In genomic region chr10:102856758-102857424, GRCh38 we compare ENCODE assay signal across 21 cellular contexts. TPM values are rescaled to one million over a fixed set of nuclear protein-coding genes. Genes with fewer than 3 reads are reported as not detected.
DNase-seq lines count a peak whose midpoint lies in the region; ATAC-seq and TF ChIP-seq lines count a peak whose summit lies in the region.
"Had no signal": no experiment of that assay in that cellular context is flagged by ENCODE, and none has a peak within 500 bp of the region (broad histone marks: within the 10 kb centered on the region; RNA-seq: fewer than 3 reads in every experiment).

No MANE protein-coding gene starts in this region.

- H3K27ac Mint-ChIP-seq in CD4-positive, alpha-beta T cell: no peak overlapping the region
- peak overlapping the region in 3 of 5 experiments; percentile 70 to 78 (median 73) for H3K27ac Mint-ChIP-seq in brain
- H3K27ac Mint-ChIP-seq: activated B cell treated with CpG ODN at 0.5 μM for 24 hours; activated CD4-positive, alpha-beta memory T cell treated with anti-CD3 and anti-CD28 coated beads, Interleukin-2, amount 10 ng/mL, durations not matched to agents 7 days and 5 days; activated naive CD4-positive, alpha-beta T cell treated with anti-CD3 and anti-CD28 coated beads for 36 hours; stimulated activated naive B cell treated with anti-CD40 and anti-IgM and Interleukin-4, amounts not matched to agents 10 μg/mL and 1 μg/mL and 100 μg/mL, for 72 hours had no signal

- ATAC-seq in CD4-positive, alpha-beta T cell (ENCODE audit: poor library complexity): no peak
- no peak for ATAC-seq in GM21723 (IDR thresholded peaks at IDR 0.05; ENCODE audit: unreplicated experiment)
- no peak for ATAC-seq in HG02571 (IDR thresholded peaks at IDR 0.05; ENCODE audit: unreplicated experiment)
- ATAC-seq: stimulated activated naive B cell treated with anti-CD40 and anti-IgM and Interleukin-4, amounts not matched to agents 10 μg/mL and 1 μg/mL and 100 μg/mL, for 72 hours had no signal

- POLR2A ChIA-PET in CD4-positive, alpha-beta T cell (lab: Charles Lee): no interaction called here
- POLR2A ChIA-PET in HEK293 (lab: Yijun Ruan, JAX): no interaction called here

- no peak for TF ChIP-seq CTCF in CD4-positive, alpha-beta T cell (IDR thresholded peaks at IDR 0.05)
- TF ChIP-seq CTCF in HEK293 (tag by site-specific recombination; IDR thresholded peaks at IDR 0.05) (no peak), brain (conservative IDR thresholded peaks at IDR 0.05) (no peak), osteoblast (IDR thresholded peaks at IDR 0.05; ENCODE audit: extremely low read depth, low read depth, low read length) (no peak)

- CTCF ChIA-PET in CD4-positive, alpha-beta T cell (lab: Charles Lee): no interaction called here
- CTCF ChIA-PET in HEK293 (lab: Yijun Ruan, JAX): interaction anchor here (0.6 kb wide), 1 partner anchor 129 kb away, joined by 3 read pairs; no protein-coding TSS in a partner anchor

- peaks cover 14% of the 10 kb centered on the region for H3K79me2 ChIP-seq in osteoblast (ENCODE audit: insufficient read depth, low read length)

- H3K36me3 ChIP-seq in HEK293 (ENCODE audit: control insufficient read depth in 2 of 2, insufficient read depth in 1 of 2, low read length in 2 of 2): peaks cover 0 to 7% of the 10 kb centered on the region in 2 experiments
- H3K36me3 ChIP-seq in osteoblast (ENCODE audit: insufficient read depth, low read length): peaks cover 4% of the 10 kb centered on the region

- peaks cover 16% of the 10 kb centered on the region for H3K4me1 Mint-ChIP-seq in CD4-positive, alpha-beta T cell (ENCODE audit: low read depth)
- peaks cover 43% of the 10 kb centered on the region for H3K4me1 Mint-ChIP-seq in brain

- no peaks in the 10 kb centered on the region for H3K9me3 ChIP-seq in CD4-positive, alpha-beta T cell (ENCODE audit: control insufficient read depth, low read length)
- H3K9me3 ChIP-seq in HEK293 (ENCODE audit: control insufficient read depth, insufficient read depth, low read depth, low read length) (no peaks in the 10 kb centered on the region), osteoblast (ENCODE audit: low read depth, low read length) (no peaks in the 10 kb centered on the region)

- H3K27me3 Mint-ChIP-seq in CD4-positive, alpha-beta T cell: no peaks in the 10 kb centered on the region
- peaks cover 5% of the 10 kb centered on the region for H3K27me3 Mint-ChIP-seq in brain
- H3K27me3 Mint-ChIP-seq: activated B cell treated with CpG ODN at 0.5 μM for 24 hours; activated CD4-positive, alpha-beta memory T cell treated with anti-CD3 and anti-CD28 coated beads, Interleukin-2, amount 10 ng/mL, durations not matched to agents 7 days and 5 days; stimulated activated naive B cell treated with anti-CD40 and anti-IgM and Interleukin-4, amounts not matched to agents 10 μg/mL and 1 μg/mL and 100 μg/mL, for 72 hours had no signal

- H3K9me3 Mint-ChIP-seq in CD4-positive, alpha-beta T cell: no peaks in the 10 kb centered on the region
- no peaks in the 10 kb centered on the region for H3K9me3 Mint-ChIP-seq in brain
- H3K9me3 Mint-ChIP-seq: activated B cell treated with CpG ODN at 0.5 μM for 24 hours; activated CD4-positive, alpha-beta memory T cell treated with anti-CD3 and anti-CD28 coated beads, Interleukin-2, amount 10 ng/mL, durations not matched to agents 7 days and 5 days; activated naive CD4-positive, alpha-beta T cell treated with anti-CD3 and anti-CD28 coated beads for 36 hours; stimulated activated naive B cell treated with anti-CD40 and anti-IgM and Interleukin-4, amounts not matched to agents 10 μg/mL and 1 μg/mL and 100 μg/mL, for 72 hours had no signal

- peaks cover 39% of the 10 kb centered on the region for H3K36me3 Mint-ChIP-seq in CD4-positive, alpha-beta T cell (ENCODE audit: low read depth)
- no peaks in the 10 kb centered on the region for H3K36me3 Mint-ChIP-seq in brain

- intact Hi-C loops in CD4-positive, alpha-beta T cell (cut with DNase I, micrococcal nuclease): loop anchor here in 1 of 2 experiments (5.0 to 10.0 kb wide), 5 partner anchors 115 to 1502 kb away; partner anchors contain the start of genes ARMH3, BTRC, NT5C2 and WBP1L

- H2AFZ ChIP-seq in osteoblast (ENCODE audit: low read length): no peak overlapping the region

- H3K27ac ChIP-seq in CD4-positive, alpha-beta T cell (ENCODE audit: low read depth, low read length): no peak overlapping the region
- no peak overlapping the region for H3K27ac ChIP-seq in HEK293 (ENCODE audit: extremely low read depth, low read depth, low read length)
- no peak overlapping the region for H3K27ac ChIP-seq in osteoblast (ENCODE audit: low read depth, low read length)

- H3K4me3 Mint-ChIP-seq in CD4-positive, alpha-beta T cell: peak overlapping the region; percentile 58
- H3K4me3 Mint-ChIP-seq in brain: peak overlapping the region; percentile 8 to 62 (median 35)
- H3K4me3 Mint-ChIP-seq: activated B cell treated with CpG ODN at 0.5 μM for 24 hours; activated CD4-positive, alpha-beta memory T cell treated with anti-CD3 and anti-CD28 coated beads, Interleukin-2, amount 10 ng/mL, durations not matched to agents 7 days and 5 days; activated naive CD4-positive, alpha-beta T cell treated with anti-CD3 and anti-CD28 coated beads for 36 hours; stimulated activated naive B cell treated with anti-CD40 and anti-IgM and Interleukin-4, amounts not matched to agents 10 μg/mL and 1 μg/mL and 100 μg/mL, for 72 hours had no signal

- H3K4me1 ChIP-seq in HEK293 (ENCODE audit: control insufficient read depth, insufficient read depth, low read length) (peaks cover 6% of the 10 kb centered on the region), osteoblast (ENCODE audit: insufficient read depth, low read length) (peaks cover 12% of the 10 kb centered on the region)

- H3K4me2 ChIP-seq in osteoblast (ENCODE audit: insufficient read depth, low read length): peak overlapping the region; percentile 84

- no peaks in the 10 kb centered on the region for H3K27me3 ChIP-seq in CD4-positive, alpha-beta T cell (ENCODE audit: control insufficient read depth, insufficient read depth, low read length)
- no peaks in the 10 kb centered on the region for H3K27me3 ChIP-seq in osteoblast (ENCODE audit: insufficient read depth, low read length)

- no peaks in the 10 kb centered on the region for H4K20me1 ChIP-seq in osteoblast (ENCODE audit: insufficient read depth, low read length)

- no peak overlapping the region for H3K4me3 ChIP-seq in HEK293 (ENCODE audit: low read depth, low read length)
- H3K4me3 ChIP-seq in osteoblast (ENCODE audit: insufficient read depth, low read length): no peak overlapping the region

- no peak for DNase-seq in CD4-positive, alpha-beta T cell
- DNase-seq in osteoblast (ENCODE audit: insufficient read length, low spot score, missing footprints) (no peak), NCI-H2107 treated with DMSO at 0.1 percent for 48 hours (lab: John Stamatoyannopoulos, UW; ENCODE audit: unreplicated experiment) (no peak)
- DNase-seq: activated B cell treated with CpG ODN at 0.5 μM for 24 hours; activated CD4-positive, alpha-beta memory T cell treated with anti-CD3 and anti-CD28 coated beads, Interleukin-2, amount 10 ng/mL, durations not matched to agents 7 days and 5 days; activated naive CD4-positive, alpha-beta T cell treated with anti-CD3 and anti-CD28 coated beads for 36 hours; aorta; central memory CD4-positive, alpha-beta T cell; hippocampal formation; NCI-H1092; NCI-H187 treated with DMSO at 0.1 percent for 48 hours; NCI-H774; stimulated activated CD4-positive, alpha-beta T cell treated with anti-CD3 and anti-CD28 coated beads, Interleukin-2, amount 100 ng/mL, for 48 hours; stimulated activated naive B cell treated with anti-CD40 and anti-IgM and Interleukin-4, amounts not matched to agents 10 μg/mL and 1 μg/mL and 100 μg/mL, for 72 hours had no signal

TF ChIP-seq in HEK293, 187 proteins besides CTCF, POLR2A, EP300 and RAD21 (continues in another document):
- TF ChIP-seq, protein P1, sequence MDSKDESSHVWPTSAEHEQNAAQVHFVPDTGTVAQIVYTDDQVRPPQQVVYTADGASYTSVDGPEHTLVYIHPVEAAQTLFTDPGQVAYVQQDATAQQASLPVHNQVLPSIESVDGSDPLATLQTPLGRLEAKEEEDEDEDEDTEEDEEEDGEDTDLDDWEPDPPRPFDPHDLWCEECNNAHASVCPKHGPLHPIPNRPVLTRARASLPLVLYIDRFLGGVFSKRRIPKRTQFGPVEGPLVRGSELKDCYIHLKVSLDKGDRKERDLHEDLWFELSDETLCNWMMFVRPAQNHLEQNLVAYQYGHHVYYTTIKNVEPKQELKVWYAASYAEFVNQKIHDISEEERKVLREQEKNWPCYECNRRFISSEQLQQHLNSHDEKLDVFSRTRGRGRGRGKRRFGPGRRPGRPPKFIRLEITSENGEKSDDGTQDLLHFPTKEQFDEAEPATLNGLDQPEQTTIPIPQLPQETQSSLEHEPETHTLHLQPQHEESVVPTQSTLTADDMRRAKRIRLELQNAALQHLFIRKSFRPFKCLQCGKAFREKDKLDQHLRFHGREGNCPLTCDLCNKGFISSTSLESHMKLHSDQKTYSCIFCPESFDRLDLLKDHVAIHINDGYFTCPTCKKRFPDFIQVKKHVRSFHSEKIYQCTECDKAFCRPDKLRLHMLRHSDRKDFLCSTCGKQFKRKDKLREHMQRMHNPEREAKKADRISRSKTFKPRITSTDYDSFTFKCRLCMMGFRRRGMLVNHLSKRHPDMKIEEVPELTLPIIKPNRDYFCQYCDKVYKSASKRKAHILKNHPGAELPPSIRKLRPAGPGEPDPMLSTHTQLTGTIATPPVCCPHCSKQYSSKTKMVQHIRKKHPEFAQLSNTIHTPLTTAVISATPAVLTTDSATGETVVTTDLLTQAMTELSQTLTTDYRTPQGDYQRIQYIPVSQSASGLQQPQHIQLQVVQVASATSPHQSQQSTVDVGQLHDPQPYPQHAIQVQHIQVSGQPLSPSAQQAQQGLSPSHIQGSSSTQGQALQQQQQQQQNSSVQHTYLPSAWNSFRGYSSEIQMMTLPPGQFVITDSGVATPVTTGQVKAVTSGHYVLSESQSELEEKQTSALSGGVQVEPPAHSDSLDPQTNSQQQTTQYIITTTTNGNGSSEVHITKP (tag by site-specific recombination; IDR thresholded peaks at IDR 0.05): peak; percentile 62

RNA-seq across cellular contexts. Expression of gene BORCS7, which starts 2.8 kb away (rescaled TPM):
- 10 to 100 TPM; 10.6 to 11.6 TPM for total RNA-seq in CD4-positive, alpha-beta T cell
- 13.1 TPM for polyA plus RNA-seq in brain (ENCODE audit: insufficient read depth, low read depth, low replicate concordance)
- 29.3 and 34.5 TPM in 2 replicates for total RNA-seq in osteoblast

RNA-seq across cellular contexts. Expression of gene AS3MT, which starts 12.4 kb away (rescaled TPM):
- under 1 TPM; 0.67 to 0.77 TPM for total RNA-seq in CD4-positive, alpha-beta T cell
- polyA plus RNA-seq in brain (ENCODE audit: insufficient read depth, low read depth, low replicate concordance): 16.8 TPM
- 6.2 and 8.0 TPM in 2 replicates for total RNA-seq in osteoblast
- total RNA-seq: endothelial cell of umbilical vein had no signal

RNA-seq across cellular contexts. Expression of gene CYP17A1, which starts 19.7 kb away (rescaled TPM):
- total RNA-seq in CD4-positive, alpha-beta T cell: not detected
- 0.24 TPM for polyA plus RNA-seq in brain (ENCODE audit: insufficient read depth, low read depth, low replicate concordance)
- under 0.01 TPM in 1 of 2 replicates, not detected in the other for total RNA-seq in osteoblast
- total RNA-seq: activated B cell treated with CpG ODN at 0.5 μM for 24 hours; activated CD4-positive, alpha-beta memory T cell treated with anti-CD3 and anti-CD28 coated beads, Interleukin-2, amount 10 ng/mL, durations not matched to agents 7 days and 5 days; activated naive CD4-positive, alpha-beta T cell treated with anti-CD3 and anti-CD28 coated beads for 36 hours; Daoy; dermis microvascular lymphatic vessel endothelial cell; endothelial cell of umbilical vein had no signal
- polyA plus RNA-seq: endothelial cell of umbilical vein had no signal
